Comparison of ENCODE assay signal across 8 cellular contexts in genomic region chr2:69789762-69790600, GRCh38. TPM values are rescaled to one million over a fixed set of nuclear protein-coding genes. Genes with fewer than 3 reads are reported as not detected.
DNase-seq lines count a peak whose midpoint lies in the region; ATAC-seq and TF ChIP-seq lines count a peak whose summit lies in the region.

No MANE protein-coding gene starts in this region.

- H3K9me3 ChIP-seq in BLaER1 treated with 17β-estradiol and CSF1 and Interleukin-3, amounts not matched to agents 10 nM and 100 nM (replicated peaks in 1 of 11) = no peaks in the 10 kb centered on the region
- no peaks in the 10 kb centered on the region for H3K9me3 ChIP-seq in right atrium auricular region

- no peak for DNase-seq in right atrium auricular region (ENCODE audit: low spot score)
- DNase-seq in stimulated activated naive CD8-positive, alpha-beta T cell treated with anti-CD3 and anti-CD28 coated beads, Interleukin-15, Interleukin-2, amounts not matched to agents 100 U/mL and 50 U/mL, for 24 hours = no peak
- no peak for DNase-seq in cortex of kidney (lab: John Stamatoyannopoulos, UW)
- DNase-seq in cerebellar nuclear complex (lab: John Stamatoyannopoulos, UW) = no peak
- DNase-seq in NCI-H748 (lab: John Stamatoyannopoulos, UW; ENCODE audit: unreplicated experiment) = no peak

- peak overlapping the region in 9 of 10 experiments; percentile 13 to 52 (median 42); a peak in 16 of 20 replicates for H3K4me3 ChIP-seq in BLaER1 treated with 17β-estradiol and CSF1 and Interleukin-3, amounts not matched to agents 10 nM and 100 nM
- H3K4me3 ChIP-seq in right atrium auricular region = no peak overlapping the region

- peaks cover 35 to 51% (median 43%) of the 10 kb centered on the region in 10 experiments for H3K4me1 ChIP-seq in BLaER1 treated with 17β-estradiol and CSF1 and Interleukin-3, amounts not matched to agents 10 nM and 100 nM
- peaks cover 0 to 30% of the 10 kb centered on the region in 2 donors for H3K4me1 ChIP-seq in right atrium auricular region

- peak overlapping the region; percentile 66 to 88 (median 83) for H3K4me2 ChIP-seq in BLaER1 treated with 17β-estradiol and CSF1 and Interleukin-3, amounts not matched to agents 10 nM and 100 nM

- H4K20me1 ChIP-seq in BLaER1 treated with 17β-estradiol and CSF1 and Interleukin-3, amounts not matched to agents 10 nM and 100 nM = peaks cover 0 to 7% (median 0%) of the 10 kb centered on the region in 11 experiments; a peak in 2 of 22 replicates

- peak overlapping the region; percentile 61 to 75 (median 64) for H3K9ac ChIP-seq in BLaER1 treated with 17β-estradiol and CSF1 and Interleukin-3, amounts not matched to agents 10 nM and 100 nM

- H3K36me3 ChIP-seq in BLaER1 treated with 17β-estradiol and CSF1 and Interleukin-3, amounts not matched to agents 10 nM and 100 nM = peaks cover 0 to 82% (median 5%) of the 10 kb centered on the region in 11 experiments; a peak in 10 of 22 replicates
- H3K36me3 ChIP-seq in right atrium auricular region = peaks cover 6% of the 10 kb centered on the region

- peak in 1 of 2 donors; percentile 9 for TF ChIP-seq CTCF in right atrium auricular region (IDR thresholded peaks at IDR 0.05)

- no peaks in the 10 kb centered on the region for H3K27me3 ChIP-seq in BLaER1 treated with 17β-estradiol and CSF1 and Interleukin-3, amounts not matched to agents 10 nM and 100 nM
- H3K27me3 ChIP-seq in right atrium auricular region = no peaks in the 10 kb centered on the region

- H3K27ac ChIP-seq in BLaER1 treated with 17β-estradiol and CSF1 and Interleukin-3, amounts not matched to agents 10 nM and 100 nM = peak overlapping the region; percentile 23 to 77 (median 72); a peak in 21 of 22 replicates
- peak overlapping the region; percentile 61 to 73 for H3K27ac ChIP-seq in right atrium auricular region

- ATAC-seq in GM21529 (IDR thresholded peaks at IDR 0.05; ENCODE audit: unreplicated experiment) = peak; percentile 53
- peak; percentile 40 for ATAC-seq in SK-N-SH treated with all-trans-retinoic acid at 6 μM for 48 hours
- ATAC-seq in stimulated activated naive CD8-positive, alpha-beta T cell treated with anti-CD3 and anti-CD28 coated beads, Interleukin-15, Interleukin-2, amounts not matched to agents 100 U/mL and 50 U/mL, for 24 hours = peak; percentile 55

TF ChIP-seq in SK-N-SH treated with all-trans-retinoic acid at 6 μM for 48 hours, 23 proteins besides CTCF, POLR2A, EP300 and RAD21:
- TF ChIP-seq ZNF565 (CRISPR knock-in tag; conservative IDR thresholded peaks at IDR 0.05; ENCODE audit: low read depth) (no peak), PPARA (CRISPR knock-in tag; IDR thresholded peaks at IDR 0.05; ENCODE audit: borderline replicate concordance) (no peak), PATZ1 (CRISPR knock-in tag; IDR thresholded peaks at IDR 0.05; ENCODE audit: borderline replicate concordance) (no peak), BACH2 (CRISPR knock-in tag; IDR thresholded peaks at IDR 0.05; ENCODE audit: borderline replicate concordance) (no peak), ZFP30 (CRISPR knock-in tag; IDR thresholded peaks at IDR 0.05) (no peak), CSRNP3 (CRISPR knock-in tag; IDR thresholded peaks at IDR 0.05) (no peak), ISL1 (CRISPR knock-in tag; IDR thresholded peaks at IDR 0.05) (no peak), GLIS3 (CRISPR knock-in tag; IDR thresholded peaks at IDR 0.05) (no peak), ZNF8 (CRISPR knock-in tag; IDR thresholded peaks at IDR 0.05) (no peak), ZFP3 (CRISPR knock-in tag; IDR thresholded peaks at IDR 0.05) (no peak), ARNTL (CRISPR knock-in tag; IDR thresholded peaks at IDR 0.05; ENCODE audit: borderline replicate concordance, low read depth) (no peak)

RNA-seq across cellular contexts. Expression of gene GMCL1, which starts 39.5 kb away (rescaled TPM):
- total RNA-seq in right atrium auricular region = 1 to 10 TPM; 5.4 to 7.2 TPM

RNA-seq across cellular contexts. Expression of gene ANXA4, which starts 48.0 kb away (rescaled TPM):
- total RNA-seq in right atrium auricular region = 10 to 100 TPM; 12.7 to 25.9 TPM

Comparison
In these comparisons a context has a peak if more than half of its experiments do, and no peak if none do; other contexts are left out.
1. H3K4me3 ChIP-seq: peak in BLaER1 treated with 17β-estradiol and CSF1 and Interleukin-3, amounts not matched to agents 10 nM and 100 nM (9 of 10); none in right atrium auricular region (0 of 2).
2. Peak in every context shown above with its lines, with median percentiles within 50 percentile points of each other: ATAC-seq.